In genomic region chr6:86686496-86686895, GRCh38 we compare ENCODE assay signal across 21 cellular contexts.
"Had no signal": no experiment of that assay in that cellular context is flagged by ENCODE, and none has a peak within 500 bp of the region (broad histone marks: within the 10 kb centered on the region; RNA-seq: fewer than 3 reads in every experiment).

No MANE protein-coding gene starts in this region.

- H3K4me3 ChIP-seq: dorsolateral prefrontal cortex, hepatocyte, left ventricle myocardium inferior, lower lobe of right lung, right atrium auricular region, sigmoid colon, skin epidermis, stomach, thoracic aorta, transverse colon had no signal

- H3K4me1 ChIP-seq: left ventricle myocardium inferior, lower lobe of right lung, right atrium auricular region, sigmoid colon, stomach, transverse colon had no signal

- H3K9me3 ChIP-seq: lower lobe of right lung, neutrophil, right atrium auricular region, thoracic aorta, transverse colon had no signal

- DNase-seq: cortex of kidney; dorsolateral prefrontal cortex; effector CD8-positive, alpha-beta T cell; foreskin melanocyte; head of caudate nucleus; left ventricle myocardium inferior; lower lobe of right lung; naive B cell; posterior cingulate gyrus; sigmoid colon; stimulated activated CD4-positive, alpha-beta T cell treated with anti-CD3 and anti-CD28 coated beads, Interleukin-2, amount 100 ng/mL, for 24 hours; stimulated activated CD4-positive, alpha-beta T cell treated with anti-CD3 and anti-CD28 coated beads, Interleukin-4, amount 100 ng/mL, for 4 hours; stimulated activated naive B cell treated with anti-CD40 and anti-IgM and Interleukin-4, amounts not matched to agents 10 μg/mL and 1 μg/mL and 100 μg/mL, for 72 hours; stomach; substantia nigra; transverse colon had no signal

- H3K27me3 ChIP-seq: dorsolateral prefrontal cortex, hepatocyte, neutrophil, right atrium auricular region, sigmoid colon, stomach, transverse colon had no signal

- ATAC-seq: lower lobe of right lung; stimulated activated naive B cell treated with anti-CD40 and anti-IgM and Interleukin-4, amounts not matched to agents 10 μg/mL and 1 μg/mL and 100 μg/mL, for 72 hours had no signal

- H3K36me3 ChIP-seq: left ventricle myocardium inferior, lower lobe of right lung, neutrophil, right atrium auricular region, sigmoid colon, stomach, thoracic aorta, transverse colon had no signal
